15 cellular contexts compared by ENCODE assay signal in the genomic region with DNA sequence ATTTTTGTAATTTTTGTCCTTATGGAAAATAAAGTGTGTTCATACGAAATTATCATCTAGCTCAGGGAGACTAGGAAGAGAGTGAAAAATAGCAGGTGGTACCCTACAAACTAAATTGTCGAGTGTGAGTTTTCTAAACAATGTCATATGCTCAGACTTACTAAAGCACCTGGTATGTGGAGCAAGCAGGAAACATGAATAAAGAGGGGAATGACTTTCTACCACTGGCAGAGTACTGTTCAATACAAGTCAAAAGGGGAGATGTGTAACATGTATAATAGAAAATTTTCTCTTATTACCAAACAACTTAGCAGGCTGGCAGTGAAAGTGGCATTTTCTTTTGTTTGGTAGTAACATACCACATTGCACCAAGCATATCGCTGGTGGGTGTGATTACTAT. TPM values are rescaled to one million over a fixed set of nuclear protein-coding genes. Genes with fewer than 3 reads are reported as not detected.
DNase-seq lines count a peak whose midpoint lies in the region; ATAC-seq and TF ChIP-seq lines count a peak whose summit lies in the region.
"Had no signal": no experiment of that assay in that cellular context is flagged by ENCODE, and none has a peak within 500 bp of the region (broad histone marks: within the 10 kb centered on the region; RNA-seq: fewer than 3 reads in every experiment).

No MANE protein-coding gene starts in this region.

- H3K4me1 ChIP-seq in mammary epithelial cell (ENCODE audit: insufficient read depth, low read length), result peaks cover 9% of the 10 kb centered on the region
- peaks cover 3% of the 10 kb centered on the region for H3K4me1 ChIP-seq in foreskin keratinocyte
- H3K4me1 ChIP-seq in skeletal muscle tissue (ENCODE audit: control insufficient read depth in 3 of 3, insufficient read depth in 3 of 3, low read length in 3 of 3), result peaks cover 33 to 49% (median 48%) of the 10 kb centered on the region in 3 donors
- H3K4me1 ChIP-seq: breast epithelium had no signal

- no peaks in the 10 kb centered on the region for H3K36me3 ChIP-seq in mammary epithelial cell (ENCODE audit: insufficient read depth, low read length)
- no peaks in the 10 kb centered on the region for H3K36me3 ChIP-seq in SK-N-MC (ENCODE audit: insufficient read depth, low read length)
- peaks cover 0 to 5% (median 3%) of the 10 kb centered on the region in 3 donors for H3K36me3 ChIP-seq in skeletal muscle tissue (ENCODE audit: control insufficient read depth in 3 of 3, insufficient read depth in 3 of 3, low read length in 3 of 3)
- H3K36me3 ChIP-seq: breast epithelium had no signal

- intact Hi-C loops in mammary epithelial cell (cut with micrococcal nuclease), result no loop called here
- intact Hi-C loops in MCF 10A (cut with micrococcal nuclease), result no loop called here

- DNase-seq in mammary epithelial cell (peak; percentile 17), MCF 10A (ENCODE audit: unreplicated experiment) (no peak), SK-N-MC (ENCODE audit: low read depth, low spot score) (no peak), foreskin keratinocyte (peak; percentile 23 to 56)
- DNase-seq: activated naive CD4-positive, alpha-beta T cell; MM.1S; NCI-H345; stimulated activated CD4-positive, alpha-beta T cell treated with anti-CD3 and anti-CD28 coated beads, Interleukin-12 subunit alpha, Interleukin-12 subunit beta, amount 100 ng/mL, for 4 hours had no signal

- no peak overlapping the region for H3K4me3 Mint-ChIP-seq in MCF 10A (ENCODE audit: unreplicated experiment)

- POLR2A ChIA-PET in MCF 10A (lab: Yijun Ruan, JAX), result interaction anchor here (0.7 kb wide), 1 partner anchor 28 kb away, joined by 3 read pairs; no protein-coding TSS in a partner anchor

- H3K36me3 Mint-ChIP-seq in MCF 10A (ENCODE audit: insufficient read depth, unreplicated experiment), result peaks cover 12% of the 10 kb centered on the region

- no peak overlapping the region for H3K4me2 ChIP-seq in mammary epithelial cell (ENCODE audit: insufficient read depth, low read depth, low read length)

- no peak overlapping the region for H2AFZ ChIP-seq in mammary epithelial cell (ENCODE audit: low read depth, low read length)

- no peaks in the 10 kb centered on the region for H3K27me3 ChIP-seq in mammary epithelial cell (ENCODE audit: insufficient read depth, low read length)
- H3K27me3 ChIP-seq in foreskin keratinocyte, result no peaks in the 10 kb centered on the region
- no peaks in the 10 kb centered on the region for H3K27me3 ChIP-seq in skeletal muscle tissue (ENCODE audit: control insufficient read depth in 3 of 3, insufficient read depth in 3 of 3, low read length in 3 of 3)
- H3K27me3 ChIP-seq: breast epithelium had no signal

- no peaks in the 10 kb centered on the region for H3K27me3 Mint-ChIP-seq in MCF 10A (ENCODE audit: insufficient read depth, unreplicated experiment)

- peaks cover 33% of the 10 kb centered on the region for H3K79me2 ChIP-seq in mammary epithelial cell (ENCODE audit: insufficient read depth, low read length)

- BruUV-seq in mammary epithelial cell (replicated peaks; lab: Mats Ljungman, UMichigan) (no TSS peak), MCF 10A (replicated peaks; lab: Mats Ljungman, UMichigan) (no TSS peak)

- no peak overlapping the region for H3K9ac ChIP-seq in mammary epithelial cell (ENCODE audit: insufficient read depth, low read length)
- no peak overlapping the region for H3K9ac ChIP-seq in SK-N-MC (ENCODE audit: insufficient read length)
- no peak overlapping the region for H3K9ac ChIP-seq in skeletal muscle tissue (ENCODE audit: low read depth in 1 of 3, low read length in 3 of 3)

- no peaks in the 10 kb centered on the region for H4K20me1 ChIP-seq in mammary epithelial cell (ENCODE audit: insufficient read depth, low read length)

- ATAC-seq in foreskin keratinocyte (peak; percentile 50), HG03432 (IDR thresholded peaks at IDR 0.05; ENCODE audit: unreplicated experiment) (no peak), HG02571 (IDR thresholded peaks at IDR 0.05; ENCODE audit: unreplicated experiment) (no peak), GM21825 (IDR thresholded peaks at IDR 0.05; ENCODE audit: unreplicated experiment) (no peak)
- ATAC-seq: HCT116 had no signal

- H3K9me3 ChIP-seq in mammary epithelial cell (replicated peaks; ENCODE audit: insufficient read depth, low read length), result no peaks in the 10 kb centered on the region
- no peaks in the 10 kb centered on the region for H3K9me3 ChIP-seq in SK-N-MC (ENCODE audit: low read depth, low read length)
- no peaks in the 10 kb centered on the region for H3K9me3 ChIP-seq in skeletal muscle tissue (ENCODE audit: control insufficient read depth in 3 of 3, low read length in 3 of 3)
- H3K9me3 ChIP-seq: breast epithelium had no signal

- H3K27ac Mint-ChIP-seq in MCF 10A (ENCODE audit: low read depth, unreplicated experiment), result no peak overlapping the region

- dilution Hi-C loops in mammary epithelial cell (cut with HindIII; ENCODE audit: low sequenced_read_pairs), result no loop called here

- H3K4me3 ChIP-seq in mammary epithelial cell (replicated peaks in 1 of 3; ENCODE audit: insufficient read depth in 1 of 3, low read depth in 2 of 3, low read length in 3 of 3), result no peak overlapping the region
- H3K4me3 ChIP-seq in SK-N-MC, result peak overlapping the region; percentile 65
- H3K4me3 ChIP-seq in skeletal muscle tissue (ENCODE audit: low read length in 3 of 3), result no peak overlapping the region
- H3K4me3 ChIP-seq: breast epithelium, lung had no signal

- 62% methylated on average over 3 of the region's 3 CpGs for WGBS in mammary epithelial cell (ENCODE audit: low coverage, missing lambda C conversion rate)

- H3K4me1 Mint-ChIP-seq in MCF 10A (ENCODE audit: insufficient read depth, unreplicated experiment), result peaks cover 9% of the 10 kb centered on the region

- H3K9me3 Mint-ChIP-seq in MCF 10A (ENCODE audit: unreplicated experiment), result no peaks in the 10 kb centered on the region

- H3K27ac ChIP-seq in mammary epithelial cell (ENCODE audit: insufficient read depth, low read depth, low read length) (no peak overlapping the region), SK-N-MC (peak overlapping the region; percentile 56; the same call in 1 of the 2 replicates), foreskin keratinocyte (no peak overlapping the region), skeletal muscle tissue (ENCODE audit: low read depth, low read length) (peak overlapping the region; percentile 4)
- H3K27ac ChIP-seq: breast epithelium had no signal

- no peak for TF ChIP-seq CTCF in mammary epithelial cell (conservative IDR thresholded peaks at IDR 0.05 in 1 of 2, IDR thresholded peaks at IDR 0.05 in 1 of 2; ENCODE audit: extremely low read depth in 1 of 2, insufficient read depth in 1 of 2, low read depth in 1 of 2, low read length in 2 of 2)
- TF ChIP-seq CTCF in MCF 10A (IDR thresholded peaks at IDR 0.05; ENCODE audit: unreplicated experiment), result no peak
- TF ChIP-seq CTCF in foreskin keratinocyte (conservative IDR thresholded peaks at IDR 0.05), result no peak

- in situ Hi-C loops in mammary epithelial cell (cut with MboI; ENCODE audit: low sequenced_read_pairs in 2 of 2), result no loop called here

- CTCF ChIA-PET in mammary epithelial cell (lab: Charles Lee; ENCODE audit: low non-redundant PET), result no interaction called here
- CTCF ChIA-PET in MCF 10A (lab: Yijun Ruan, JAX), result interaction anchor here (1.2 to 1.5 kb wide), 2 partner anchors 64 to 328 kb away, joined by 3 to 4 read pairs; no protein-coding TSS in a partner anchor

RNA-seq across cellular contexts. Expression of gene CTNNBL1, which starts 36.1 kb away (rescaled TPM):
- total RNA-seq in mammary epithelial cell (10 to 100 TPM; 15.8 to 58.2 TPM), MCF 10A (2022) (44.9 and 45.2 TPM in 2 replicates), foreskin keratinocyte (52.5 and 63.1 TPM in 2 replicates), skeletal muscle tissue (31.3 TPM)
- polyA plus RNA-seq in mammary epithelial cell (32.1 TPM), foreskin keratinocyte (55.6 and 60.6 TPM in 2 replicates)
- 30.6 TPM for polyA minus RNA-seq in mammary epithelial cell

Comparison
In these comparisons a context has a peak if more than half of its experiments do, and no peak if none do; other contexts are left out.
1. DNase-seq: peak in mammary epithelial cell (single experiment) and foreskin keratinocyte (2 of 2); none in MCF 10A (single experiment) and SK-N-MC (single experiment).
2. H3K27ac ChIP-seq: peak in SK-N-MC (single experiment) and skeletal muscle tissue (single experiment); none in mammary epithelial cell (single experiment) and foreskin keratinocyte (single experiment).